Comparison of ENCODE assay signal across 29 cellular contexts in genomic region chr2:152433289-152433688, GRCh38.
A peak's percentile ranks its signal among the peaks of the same experiment; 100 is the strongest.
DNase-seq lines count a peak whose midpoint lies in the region; ATAC-seq and TF ChIP-seq lines count a peak whose summit lies in the region.
"Had no signal": no experiment of that assay in that cellular context is flagged by ENCODE, and none has a peak within 500 bp of the region (broad histone marks: within the 10 kb centered on the region; RNA-seq: fewer than 3 reads in every experiment).

No MANE protein-coding gene starts in this region.

- CTCF ChIA-PET in naive thymus-derived CD4-positive, alpha-beta T cell (lab: Charles Lee), result interaction anchor here (0.6 kb wide), 1 partner anchor 20 kb away, joined by 4 read pairs; no protein-coding TSS in a partner anchor

- H3K27me3 ChIP-seq in right atrium auricular region (no peaks in the 10 kb centered on the region), vagina (no peaks in the 10 kb centered on the region)
- H3K27me3 ChIP-seq in naive thymus-derived CD4-positive, alpha-beta T cell (ENCODE audit: control insufficient read depth in 2 of 2, insufficient read depth in 2 of 2, low read length in 2 of 2), result no peaks in the 10 kb centered on the region
- H3K27me3 ChIP-seq: cardiac muscle cell, heart left ventricle, spleen, thyroid gland had no signal

- H3K9me3 Mint-ChIP-seq in naive thymus-derived CD4-positive, alpha-beta T cell, result no peaks in the 10 kb centered on the region
- H3K9me3 Mint-ChIP-seq: activated naive CD4-positive, alpha-beta T cell treated with anti-CD3 and anti-CD28 coated beads, Interleukin-2, amount 10 ng/mL, durations not matched to agents 7 days and 5 days; stimulated activated naive B cell treated with anti-CD40 and anti-IgM and Interleukin-4, amounts not matched to agents 10 μg/mL and 1 μg/mL and 100 μg/mL, for 72 hours had no signal

- ATAC-seq in Right ventricle myocardium superior (ENCODE audit: poor library complexity), result peak; percentile 11
- ATAC-seq in naive thymus-derived CD4-positive, alpha-beta T cell, result peak; percentile 38
- no peak for ATAC-seq in HG02840 (IDR thresholded peaks at IDR 0.05; ENCODE audit: low FRiP score, unreplicated experiment)
- ATAC-seq: activated CD8-positive, alpha-beta memory T cell treated with anti-CD3 and anti-CD28 coated beads, Interleukin-2, amount 10 ng/mL, durations not matched to agents 7 days and 5 days; stimulated activated naive B cell treated with anti-CD40 and anti-IgM and Interleukin-4, amounts not matched to agents 10 μg/mL and 1 μg/mL and 100 μg/mL, for 72 hours had no signal

- no peak for TF ChIP-seq POLR2A in vagina (IDR thresholded peaks at IDR 0.05)

- intact Hi-C loops in Right ventricle myocardium superior (cut with DNase I) (no loop called here), vagina (cut with DNase I) (no loop called here)
- intact Hi-C loops in naive thymus-derived CD4-positive, alpha-beta T cell (cut with micrococcal nuclease), result loop anchor here in 1 of 2 donors (10.0 kb wide), 1 partner anchor 398 kb away; no protein-coding TSS in a partner anchor

- H3K4me1 ChIP-seq in right atrium auricular region (peaks cover 0 to 16% of the 10 kb centered on the region in 2 donors), vagina (peaks cover 59% of the 10 kb centered on the region)
- H3K4me1 ChIP-seq in naive thymus-derived CD4-positive, alpha-beta T cell (ENCODE audit: control insufficient read depth in 2 of 2, insufficient read depth in 2 of 2, low read length in 2 of 2), result no peaks in the 10 kb centered on the region

- no peak for DNase-seq in Right ventricle myocardium superior
- no peak for DNase-seq in right atrium auricular region (ENCODE audit: low spot score)
- DNase-seq in naive thymus-derived CD4-positive, alpha-beta T cell, result no peak
- no peak for DNase-seq in vagina (ENCODE audit: extremely low spot score in 2 of 2)
- DNase-seq in superior temporal gyrus (ENCODE audit: extremely low spot score), result no peak
- DNase-seq in COLO829 (ENCODE audit: low spot score), result no peak
- DNase-seq: activated CD4-positive, alpha-beta T cell treated with anti-CD3 and anti-CD28 coated beads, Interleukin-2, amount 50 U/mL, for 1 hour; activated CD8-positive, alpha-beta memory T cell treated with anti-CD3 and anti-CD28 coated beads, Interleukin-2, amount 10 ng/mL, durations not matched to agents 7 days and 5 days; activated naive CD4-positive, alpha-beta T cell treated with anti-CD3 and anti-CD28 coated beads, Interleukin-2, amount 10 ng/mL, durations not matched to agents 7 days and 5 days; AML-193; amygdala; DMS79; heart left ventricle; Karpas-422; left cardiac atrium; naive B cell; NCI-H187; NCI-H69; retina; RPMI8226; spleen; stimulated activated CD4-positive, alpha-beta T cell treated with anti-CD3 and anti-CD28 coated beads, Interleukin-4, amount 100 ng/mL, for 24 hours; stimulated activated naive B cell treated with anti-CD40 and anti-IgM and Interleukin-4, amounts not matched to agents 10 μg/mL and 1 μg/mL and 100 μg/mL, for 72 hours; thyroid gland had no signal

- no peaks in the 10 kb centered on the region for H3K36me3 Mint-ChIP-seq in naive thymus-derived CD4-positive, alpha-beta T cell
- H3K36me3 Mint-ChIP-seq: activated CD8-positive, alpha-beta memory T cell treated with anti-CD3 and anti-CD28 coated beads, Interleukin-2, amount 10 ng/mL, durations not matched to agents 7 days and 5 days; activated naive CD4-positive, alpha-beta T cell treated with anti-CD3 and anti-CD28 coated beads, Interleukin-2, amount 10 ng/mL, durations not matched to agents 7 days and 5 days; naive B cell; stimulated activated naive B cell treated with anti-CD40 and anti-IgM and Interleukin-4, amounts not matched to agents 10 μg/mL and 1 μg/mL and 100 μg/mL, for 72 hours had no signal

- H3K27ac ChIP-seq in right atrium auricular region (peak overlapping the region in 1 of 2 donors; percentile 18), cingulate gyrus (ENCODE audit: low read depth, low read length) (peak overlapping the region; percentile 66), vagina (peak overlapping the region; percentile 26)
- no peak overlapping the region for H3K27ac ChIP-seq in naive thymus-derived CD4-positive, alpha-beta T cell (ENCODE audit: low read depth, low read length)
- H3K27ac ChIP-seq: 22Rv1, cardiac muscle cell, VCaP had no signal

- no peaks in the 10 kb centered on the region for H3K36me3 ChIP-seq in right atrium auricular region
- H3K36me3 ChIP-seq in naive thymus-derived CD4-positive, alpha-beta T cell (ENCODE audit: control insufficient read depth in 2 of 3, insufficient read depth in 3 of 3, low read length in 3 of 3), result no peaks in the 10 kb centered on the region
- H3K36me3 ChIP-seq in vagina, result no peaks in the 10 kb centered on the region
- H3K36me3 ChIP-seq: cardiac muscle cell, heart left ventricle, spleen, thyroid gland had no signal

- no peak overlapping the region for H3K27ac Mint-ChIP-seq in naive thymus-derived CD4-positive, alpha-beta T cell
- H3K27ac Mint-ChIP-seq: activated CD8-positive, alpha-beta memory T cell treated with anti-CD3 and anti-CD28 coated beads, Interleukin-2, amount 10 ng/mL, durations not matched to agents 7 days and 5 days; activated naive CD4-positive, alpha-beta T cell treated with anti-CD3 and anti-CD28 coated beads, Interleukin-2, amount 10 ng/mL, durations not matched to agents 7 days and 5 days; stimulated activated naive B cell treated with anti-CD40 and anti-IgM and Interleukin-4, amounts not matched to agents 10 μg/mL and 1 μg/mL and 100 μg/mL, for 72 hours had no signal

- H3K4me3 ChIP-seq in right atrium auricular region (no peak overlapping the region), vagina (no peak overlapping the region)
- no peak overlapping the region for H3K4me3 ChIP-seq in naive thymus-derived CD4-positive, alpha-beta T cell (ENCODE audit: low read length)
- H3K4me3 ChIP-seq: cardiac muscle cell, heart left ventricle, spleen, thyroid gland had no signal

- H3K27me3 Mint-ChIP-seq in naive thymus-derived CD4-positive, alpha-beta T cell, result peaks cover 0 to 17% (median 10%) of the 10 kb centered on the region in 5 donors
- H3K27me3 Mint-ChIP-seq: activated naive CD4-positive, alpha-beta T cell treated with anti-CD3 and anti-CD28 coated beads, Interleukin-2, amount 10 ng/mL, durations not matched to agents 7 days and 5 days; naive B cell had no signal

- no peaks in the 10 kb centered on the region for H3K4me1 Mint-ChIP-seq in naive thymus-derived CD4-positive, alpha-beta T cell
- H3K4me1 Mint-ChIP-seq: activated CD8-positive, alpha-beta memory T cell treated with anti-CD3 and anti-CD28 coated beads, Interleukin-2, amount 10 ng/mL, durations not matched to agents 7 days and 5 days; activated naive CD4-positive, alpha-beta T cell treated with anti-CD3 and anti-CD28 coated beads, Interleukin-2, amount 10 ng/mL, durations not matched to agents 7 days and 5 days had no signal

- TF ChIP-seq CTCF in right atrium auricular region (IDR thresholded peaks at IDR 0.05) (no peak), vagina (IDR thresholded peaks at IDR 0.05) (no peak)

- POLR2A ChIA-PET in naive thymus-derived CD4-positive, alpha-beta T cell (lab: Charles Lee), result no interaction called here

- H3K4me3 Mint-ChIP-seq in naive thymus-derived CD4-positive, alpha-beta T cell, result no peak overlapping the region
- H3K4me3 Mint-ChIP-seq: activated CD8-positive, alpha-beta memory T cell treated with anti-CD3 and anti-CD28 coated beads, Interleukin-2, amount 10 ng/mL, durations not matched to agents 7 days and 5 days; activated naive CD4-positive, alpha-beta T cell treated with anti-CD3 and anti-CD28 coated beads, Interleukin-2, amount 10 ng/mL, durations not matched to agents 7 days and 5 days; naive B cell; stimulated activated naive B cell treated with anti-CD40 and anti-IgM and Interleukin-4, amounts not matched to agents 10 μg/mL and 1 μg/mL and 100 μg/mL, for 72 hours had no signal

- H3K9me3 ChIP-seq in right atrium auricular region, result no peaks in the 10 kb centered on the region
- H3K9me3 ChIP-seq in naive thymus-derived CD4-positive, alpha-beta T cell (ENCODE audit: control insufficient read depth in 2 of 3, low read length in 3 of 3), result no peaks in the 10 kb centered on the region
- no peaks in the 10 kb centered on the region for H3K9me3 ChIP-seq in vagina
- H3K9me3 ChIP-seq: heart left ventricle, spleen, thyroid gland had no signal
